ENCODE assay signal across 10 cellular contexts in the genomic region with DNA sequence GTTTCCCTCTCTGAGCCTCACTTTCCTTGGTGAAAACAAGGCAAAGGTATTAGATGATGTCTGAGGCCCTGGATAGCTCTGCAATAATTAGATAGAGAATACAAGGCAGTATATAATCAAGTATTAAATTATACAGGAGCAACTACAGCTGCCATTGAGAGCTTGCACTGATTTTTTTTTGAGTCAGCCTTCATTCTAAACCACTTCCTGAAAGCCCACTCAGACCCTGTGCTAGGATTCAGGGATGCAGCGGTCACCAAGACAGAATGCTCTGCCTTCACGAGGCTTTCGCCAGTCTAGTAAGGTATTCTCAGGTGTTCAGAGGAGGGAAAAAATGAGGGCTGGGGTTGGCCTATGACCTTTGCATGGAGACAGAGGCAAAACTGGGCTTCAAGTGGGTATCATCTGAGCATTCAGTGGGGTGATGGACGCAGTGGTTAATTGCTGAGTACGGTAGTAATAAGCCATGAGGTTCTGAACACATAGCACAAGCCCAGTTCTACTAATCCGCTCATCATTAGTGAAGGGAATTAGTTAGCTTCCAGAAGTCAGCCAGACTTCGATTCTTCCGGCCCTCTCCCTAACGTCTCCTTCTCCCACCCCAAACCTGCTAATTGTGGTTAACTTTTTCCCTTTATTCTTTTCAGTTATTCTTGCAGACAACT. TPM values are rescaled to one million over a fixed set of nuclear protein-coding genes. Genes with fewer than 3 reads are reported as not detected.
DNase-seq lines count a peak whose midpoint lies in the region; ATAC-seq and TF ChIP-seq lines count a peak whose summit lies in the region.
"Had no signal": no experiment of that assay in that cellular context is flagged by ENCODE, and none has a peak within 500 bp of the region (broad histone marks: within the 10 kb centered on the region; RNA-seq: fewer than 3 reads in every experiment).

No MANE protein-coding gene starts in this region.

- H3K4me1 ChIP-seq in SK-N-SH (ENCODE audit: control insufficient read depth in 1 of 2, insufficient read depth in 2 of 2, low read depth in 1 of 2, low read length in 1 of 2) (peaks cover 44 to 53% of the 10 kb centered on the region in 2 experiments), stomach (peaks cover 51 to 77% (median 69%) of the 10 kb centered on the region in 4 donors)
- no peaks in the 10 kb centered on the region for H3K4me1 ChIP-seq in effector memory CD4-positive, alpha-beta T cell (ENCODE audit: control insufficient read depth, insufficient read depth, low read length, poor library complexity, severe bottlenecking)

- ATAC-seq in SK-N-SH treated with all-trans-retinoic acid at 6 μM for 48 hours, result no peak

- H3F3A ChIP-seq in SK-N-SH (replicated peaks; ENCODE audit: insufficient read depth), result peaks cover 34% of the 10 kb centered on the region

- no peak overlapping the region for H2AFZ ChIP-seq in SK-N-SH (ENCODE audit: low read depth)

- CTCF ChIA-PET in SK-N-SH (lab: Yijun Ruan, JAX), result no interaction called here

- DNase-seq in SK-N-SH, result no peak
- no peak for DNase-seq in glutamatergic neuron
- no peak for DNase-seq in stomach
- no peak for DNase-seq in DMS53 treated with DMSO at 0.1 percent for 48 hours (lab: John Stamatoyannopoulos, UW; ENCODE audit: unreplicated experiment)
- DNase-seq in H7, result no peak
- no peak for DNase-seq in effector memory CD4-positive, alpha-beta T cell
- DNase-seq: stimulated activated CD4-positive, alpha-beta T cell treated with anti-CD3 and anti-CD28 coated beads, Interleukin-4, amount 100 ng/mL, for 24 hours had no signal

- 83% methylated on average over 9 of the region's 9 CpGs for WGBS in SK-N-SH (ENCODE audit: low lambda C conversion rate)
- WGBS in stomach, 5 donors, result 84 to 91% (median 86%) methylated on average over 9 of the region's 9 CpGs

- no peaks in the 10 kb centered on the region for H3K36me3 Mint-ChIP-seq in glutamatergic neuron (ENCODE audit: unreplicated experiment)

- H3K27ac Mint-ChIP-seq in glutamatergic neuron (ENCODE audit: unreplicated experiment), result no peak overlapping the region

- peaks cover 38% of the 10 kb centered on the region for H3K4me1 Mint-ChIP-seq in glutamatergic neuron (ENCODE audit: low read depth, unreplicated experiment)

- H3K4me3 ChIP-seq in SK-N-SH (ENCODE audit: low read depth in 2 of 2, low read length in 1 of 2), result peak overlapping the region in 1 of 2 experiments; percentile 71; a peak in 3 of 4 replicates
- peak overlapping the region; percentile 92 for H3K4me3 ChIP-seq in WI38 (ENCODE audit: low read depth, low read length)
- H3K4me3 ChIP-seq in stomach, result peak overlapping the region in 1 of 4 donors; percentile 63
- no peak overlapping the region for H3K4me3 ChIP-seq in H7 (ENCODE audit: insufficient read depth, low read depth, low read length)
- no peak overlapping the region for H3K4me3 ChIP-seq in effector memory CD4-positive, alpha-beta T cell (ENCODE audit: insufficient read depth, low read depth, low read length, poor library complexity, severe bottlenecking)

- peak overlapping the region; percentile 84 for H3K4me2 ChIP-seq in SK-N-SH

- peak overlapping the region; percentile 59 to 98 for H3K27ac ChIP-seq in SK-N-SH (ENCODE audit: low read depth in 2 of 2, low read length in 1 of 2)
- peak overlapping the region; percentile 3 to 95 (median 91) for H3K27ac ChIP-seq in stomach
- H3K27ac ChIP-seq in effector memory CD4-positive, alpha-beta T cell (ENCODE audit: insufficient read depth, low read length, poor library complexity, severe bottlenecking), result no peak overlapping the region
- H3K27ac ChIP-seq: KMS-11 had no signal

- H3K9me3 Mint-ChIP-seq in glutamatergic neuron (ENCODE audit: unreplicated experiment), result peaks cover 12% of the 10 kb centered on the region

- TF ChIP-seq EP300 in SK-N-SH (IDR thresholded peaks at IDR 0.05; ENCODE audit: borderline replicate concordance in 1 of 2, low read depth in 1 of 2, low read length in 1 of 2), result no peak
- TF ChIP-seq EP300 in stomach (IDR thresholded peaks at IDR 0.05), result no peak

- POLR2A ChIA-PET in SK-N-SH (lab: Yijun Ruan, JAX), result no interaction called here

- no peak for TF ChIP-seq POLR2A in stomach (IDR thresholded peaks at IDR 0.05)

- H3K79me2 ChIP-seq in SK-N-SH (ENCODE audit: insufficient read depth), result peaks cover 85% of the 10 kb centered on the region

- peak overlapping the region; percentile 80 for H3K4me3 Mint-ChIP-seq in glutamatergic neuron (ENCODE audit: unreplicated experiment)

- no peak overlapping the region; the same call in 1 of the 2 replicates for H3K9ac ChIP-seq in SK-N-SH
- H3K9ac ChIP-seq: KMS-11 had no signal

- intact Hi-C loops in stomach (cut with DNase I; ENCODE audit: low total_unique reads), result no loop called here

- H3K9me2 ChIP-seq in SK-N-SH, result no peaks in the 10 kb centered on the region

- TF ChIP-seq RAD21 in SK-N-SH (IDR thresholded peaks at IDR 0.05; ENCODE audit: low read length), result no peak

- peaks cover 15% of the 10 kb centered on the region for H3K27me3 Mint-ChIP-seq in glutamatergic neuron (ENCODE audit: unreplicated experiment)

- TF ChIP-seq CTCF in SK-N-SH (IDR thresholded peaks at IDR 0.05) (no peak), WI38 (IDR thresholded peaks at IDR 0.05; ENCODE audit: low read depth, low read length) (no peak), glutamatergic neuron (IDR thresholded peaks at IDR 0.05; ENCODE audit: partially characterized antibody, unreplicated experiment) (no peak), stomach (IDR thresholded peaks at IDR 0.05) (no peak)

- H3K27me3 ChIP-seq in SK-N-SH (ENCODE audit: insufficient read depth) (no peaks in the 10 kb centered on the region), stomach (no peaks in the 10 kb centered on the region), H7 (ENCODE audit: control insufficient read depth, insufficient read depth, low read length) (no peaks in the 10 kb centered on the region)
- no peaks in the 10 kb centered on the region for H3K27me3 ChIP-seq in effector memory CD4-positive, alpha-beta T cell (replicated peaks; ENCODE audit: control insufficient read depth, insufficient read depth, low read length, poor library complexity, severe bottlenecking)

- peaks cover 0 to 12% of the 10 kb centered on the region in 2 experiments for H3K36me3 ChIP-seq in SK-N-SH (replicated peaks in 1 of 2; ENCODE audit: control insufficient read depth in 1 of 2, insufficient read depth in 2 of 2, low read length in 1 of 2)
- no peaks in the 10 kb centered on the region for H3K36me3 ChIP-seq in stomach
- no peaks in the 10 kb centered on the region for H3K36me3 ChIP-seq in H7 (replicated peaks; ENCODE audit: control insufficient read depth, insufficient read depth, low read length)
- H3K36me3 ChIP-seq in effector memory CD4-positive, alpha-beta T cell (ENCODE audit: control insufficient read depth, insufficient read depth, low read length), result no peaks in the 10 kb centered on the region

- H4K20me1 ChIP-seq in SK-N-SH (ENCODE audit: insufficient read depth), result peaks cover 56% of the 10 kb centered on the region

- H3K9me3 ChIP-seq in SK-N-SH, result no peaks in the 10 kb centered on the region
- H3K9me3 ChIP-seq in stomach, result no peaks in the 10 kb centered on the region
- H3K9me3 ChIP-seq in effector memory CD4-positive, alpha-beta T cell (ENCODE audit: control insufficient read depth, low read length), result no peaks in the 10 kb centered on the region

TF ChIP-seq in SK-N-SH, 30 proteins besides CTCF, POLR2A, EP300 and RAD21:
- no peak for TF ChIP-seq FOXM1 (IDR thresholded peaks at IDR 0.05; ENCODE audit: low read depth)
- TF ChIP-seq GATA2 (CRISPR knock-in tag; IDR thresholded peaks at IDR 0.05), result no peak
- no peak for TF ChIP-seq NFIC (IDR thresholded peaks at IDR 0.05; ENCODE audit: borderline replicate concordance)
- no peak for TF ChIP-seq POLR2AphosphoS5 (IDR thresholded peaks at IDR 0.05; ENCODE audit: low read depth, low read length)
- TF ChIP-seq EZH2phosphoT487 (IDR thresholded peaks at IDR 0.05; ENCODE audit: borderline replicate concordance, low read depth), result no peak
- no peak for TF ChIP-seq MXI1 (IDR thresholded peaks at IDR 0.05; ENCODE audit: low read depth, low read length)
- no peak for TF ChIP-seq GABPA (IDR thresholded peaks at IDR 0.05; ENCODE audit: low read depth)
- no peak for TF ChIP-seq JUND (IDR thresholded peaks at IDR 0.05)
TF ChIP-seq in SK-N-SH: peak in this region for 0.

TF ChIP-seq in SK-N-SH treated with all-trans-retinoic acid at 6 μM for 48 hours, 23 proteins besides CTCF, POLR2A, EP300 and RAD21 (continues in another document):
- TF ChIP-seq, protein P1, sequence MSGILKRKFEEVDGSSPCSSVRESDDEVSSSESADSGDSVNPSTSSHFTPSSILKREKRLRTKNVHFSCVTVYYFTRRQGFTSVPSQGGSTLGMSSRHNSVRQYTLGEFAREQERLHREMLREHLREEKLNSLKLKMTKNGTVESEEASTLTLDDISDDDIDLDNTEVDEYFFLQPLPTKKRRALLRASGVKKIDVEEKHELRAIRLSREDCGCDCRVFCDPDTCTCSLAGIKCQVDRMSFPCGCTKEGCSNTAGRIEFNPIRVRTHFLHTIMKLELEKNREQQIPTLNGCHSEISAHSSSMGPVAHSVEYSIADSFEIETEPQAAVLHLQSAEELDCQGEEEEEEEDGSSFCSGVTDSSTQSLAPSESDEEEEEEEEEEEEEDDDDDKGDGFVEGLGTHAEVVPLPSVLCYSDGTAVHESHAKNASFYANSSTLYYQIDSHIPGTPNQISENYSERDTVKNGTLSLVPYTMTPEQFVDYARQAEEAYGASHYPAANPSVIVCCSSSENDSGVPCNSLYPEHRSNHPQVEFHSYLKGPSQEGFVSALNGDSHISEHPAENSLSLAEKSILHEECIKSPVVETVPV (CRISPR knock-in tag; IDR thresholded peaks at IDR 0.05), result no peak
- no peak for TF ChIP-seq CSDC2 (CRISPR knock-in tag; IDR thresholded peaks at IDR 0.05)

RNA-seq across cellular contexts. Expression of a gene that starts 3.6 kb away (rescaled TPM):
- 48.9 and 52.1 TPM in 2 replicates for polyA plus RNA-seq in SK-N-SH (2012; rRNA removed)
- 40.5 and 45.5 TPM in 2 replicates for polyA plus RNA-seq in SK-N-SH (2012; cell fraction: cytosol; rRNA removed)
- 60.2 and 71.7 TPM in 2 replicates for polyA plus RNA-seq in SK-N-SH (2012; cell fraction: nucleus; rRNA removed)
- 29.4 TPM for total RNA-seq in glutamatergic neuron (ENCODE audit: unreplicated experiment)
- 100 to 1,000 TPM in 2 of 5 donors, 10 to 100 TPM in 3; 15.2 to 147 (median 53.8) TPM for total RNA-seq in stomach
- polyA plus RNA-seq in stomach, result 10 to 100 TPM; 18.9 to 33.9 (median 26.0) TPM
- 44.2 and 49.7 TPM in 2 replicates for total RNA-seq in H7 (2014; rRNA removed; shearing (Covaris generic))
